Comparison of ENCODE assay signal across 16 cellular contexts in the genomic region with DNA sequence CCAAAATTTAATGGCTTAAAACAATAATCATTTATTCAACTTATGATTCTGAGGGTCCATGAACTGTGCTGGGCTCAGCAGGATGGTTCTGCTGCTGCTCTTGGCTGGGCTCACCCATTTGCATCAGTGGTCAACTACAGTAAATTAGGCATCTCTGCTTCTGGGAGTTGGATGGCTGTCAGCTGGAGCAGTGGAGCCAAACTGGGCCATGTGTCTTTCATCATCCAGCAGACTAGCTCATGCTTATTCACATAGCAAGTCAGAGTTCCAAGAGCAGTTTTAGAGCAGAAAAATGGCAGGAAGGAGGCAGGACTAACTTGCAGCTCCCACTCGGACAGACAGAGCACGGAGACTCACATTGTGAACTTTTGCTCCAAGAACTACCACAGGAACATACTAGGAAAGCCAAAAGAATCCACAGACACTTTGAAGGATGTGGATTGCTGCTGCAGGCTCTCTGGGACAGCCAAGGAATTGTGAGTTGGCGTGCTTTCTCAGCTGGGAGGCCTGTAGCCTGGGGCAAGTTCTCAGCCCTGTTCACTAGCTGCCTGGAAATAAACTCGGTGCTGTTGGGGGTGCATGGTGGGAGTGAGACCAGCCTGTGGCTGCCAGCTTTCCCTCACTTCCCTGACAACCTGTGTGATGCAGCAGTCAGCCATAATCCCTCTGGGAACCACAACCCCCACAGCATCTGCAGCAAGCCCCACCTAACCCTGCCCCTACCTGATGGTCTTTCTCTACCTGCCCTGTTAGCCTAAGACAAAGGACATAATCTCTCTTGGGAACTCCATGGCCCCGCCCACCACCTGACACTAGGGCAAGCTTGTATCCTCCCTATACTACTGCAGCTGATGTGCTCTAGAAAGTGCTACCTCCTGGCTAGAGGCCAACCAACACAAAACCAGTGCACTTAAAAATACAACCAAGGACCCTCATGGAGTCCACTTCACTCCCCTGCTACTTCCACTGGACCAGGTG.
DNase-seq lines count a peak whose midpoint lies in the region; ATAC-seq and TF ChIP-seq lines count a peak whose summit lies in the region.
"Had no signal": no experiment of that assay in that cellular context is flagged by ENCODE, and none has a peak within 500 bp of the region (broad histone marks: within the 10 kb centered on the region; RNA-seq: fewer than 3 reads in every experiment).

No MANE protein-coding gene starts in this region.

- CTCF ChIA-PET in CD8-positive, alpha-beta T cell (lab: Charles Lee): interaction anchor here (0.6 to 12.5 kb wide), 10 partner anchors 11 to 368 kb away, joined by 3 to 266 read pairs (median 5); no protein-coding TSS in a partner anchor
- CTCF ChIA-PET in WTC11 (lab: Charles Lee): interaction anchor here (0.7 to 2.4 kb wide), 5 partner anchors 11 to 327 kb away, joined by 3 to 9 read pairs (median 4); no protein-coding TSS in a partner anchor

- H3K27me3 ChIP-seq in CD8-positive, alpha-beta T cell (ENCODE audit: insufficient read depth, low read length): no peaks in the 10 kb centered on the region

- peaks cover 24% of the 10 kb centered on the region for H3K4me1 Mint-ChIP-seq in CD8-positive, alpha-beta T cell (ENCODE audit: low read depth)
- H3K4me1 Mint-ChIP-seq in WTC11: peaks cover 8% of the 10 kb centered on the region; the same call in 1 of the 2 replicates
- H3K4me1 Mint-ChIP-seq: neural crest cell had no signal

- no peak for ATAC-seq in CD8-positive, alpha-beta T cell
- no peak; the same call in none of the 2 replicates for ATAC-seq in WTC11
- ATAC-seq in HG03280 (IDR thresholded peaks at IDR 0.05; ENCODE audit: unreplicated experiment): no peak
- ATAC-seq: Right ventricle myocardium inferior had no signal

- H3K4me1 ChIP-seq in CD8-positive, alpha-beta T cell (ENCODE audit: insufficient read depth, low read length): peaks cover 4% of the 10 kb centered on the region

- no peak overlapping the region for H3K4me3 ChIP-seq in AG09309 (ENCODE audit: control insufficient read depth, low read depth, low read length)
- H3K4me3 ChIP-seq in CD8-positive, alpha-beta T cell (ENCODE audit: low read depth, low read length): no peak overlapping the region
- no peak overlapping the region for H3K4me3 ChIP-seq in fibroblast of villous mesenchyme (ENCODE audit: low read depth, low read length)

- H3K27ac Mint-ChIP-seq in CD8-positive, alpha-beta T cell: peak overlapping the region; percentile 20
- H3K27ac Mint-ChIP-seq in WTC11: no peak overlapping the region

- intact Hi-C loops in CD8-positive, alpha-beta T cell (cut with DNase I, micrococcal nuclease): loop anchor here (5.0 kb wide), 2 partner anchors 34 to 134 kb away; no protein-coding TSS in a partner anchor

- no peaks in the 10 kb centered on the region for H3K36me3 Mint-ChIP-seq in CD8-positive, alpha-beta T cell
- 0 out of 2 replicates have a peak, but pooled peaks cover 3% of the 10 kb centered on the region for H3K36me3 Mint-ChIP-seq in WTC11

- H3K4me3 Mint-ChIP-seq in CD8-positive, alpha-beta T cell: no peak overlapping the region
- H3K4me3 Mint-ChIP-seq in WTC11: no peak overlapping the region
- H3K4me3 Mint-ChIP-seq: neural crest cell had no signal

- no peaks in the 10 kb centered on the region for H3K9me3 ChIP-seq in CD8-positive, alpha-beta T cell (ENCODE audit: low read length)

- DNase-seq in AG09309 (ENCODE audit: low read depth): peak; percentile 44
- DNase-seq in CD8-positive, alpha-beta T cell: no peak
- peak; percentile 88 for DNase-seq in RPMI7951 (ENCODE audit: low read depth)
- peak; percentile 75 for DNase-seq in fibroblast of villous mesenchyme (ENCODE audit: low read depth)
- no peak for DNase-seq in stimulated activated CD4-positive, alpha-beta T cell treated with anti-CD3 and anti-CD28 coated beads, Interleukin-15, amount 100 ng/mL, for 24 hours
- DNase-seq in WTC11 (ENCODE audit: low spot score): no peak
- DNase-seq: activated CD4-positive, CD25-positive, alpha-beta regulatory T cell treated with anti-CD3 and anti-CD28 coated beads, Interleukin-2, amount 50 U/mL, for 72 hours; activated naive CD4-positive, alpha-beta T cell; C1 segment of cervical spinal cord; GOT3; NCI-H2107; NK-92 treated with Interleukin-12 subunit alpha and Interleukin-12 subunit beta, amount 100 ng/mL, for 24 hours; T-helper 2 cell had no signal

- TF ChIP-seq CTCF in AG09309 (IDR thresholded peaks at IDR 0.05; ENCODE audit: control insufficient read depth, insufficient read depth, low read depth, low read length, missing control alignments) (no peak), fibroblast of villous mesenchyme (IDR thresholded peaks at IDR 0.05; ENCODE audit: insufficient read depth, low read depth, low read length) (no peak), WTC11 (IDR thresholded peaks at IDR 0.05) (no peak)
- no peak for TF ChIP-seq CTCF in CD8-positive, alpha-beta T cell (IDR thresholded peaks at IDR 0.05)

- POLR2A ChIA-PET in CD8-positive, alpha-beta T cell (lab: Charles Lee): interaction anchor here (0.6 to 3.1 kb wide), 2 partner anchors 11 to 23 kb away, joined by 3 to 25 read pairs; no protein-coding TSS in a partner anchor
- POLR2A ChIA-PET in WTC11 (lab: Charles Lee): no interaction called here

- H3K36me3 ChIP-seq in CD8-positive, alpha-beta T cell (ENCODE audit: insufficient read depth, low read length): no peaks in the 10 kb centered on the region

- H3K27me3 Mint-ChIP-seq in CD8-positive, alpha-beta T cell (ENCODE audit: low read depth): peaks cover 2% of the 10 kb centered on the region
- H3K27me3 Mint-ChIP-seq in WTC11 (ENCODE audit: low read depth): no peaks in the 10 kb centered on the region; the same call in 1 of the 2 replicates

- H3K9me3 Mint-ChIP-seq in CD8-positive, alpha-beta T cell: no peaks in the 10 kb centered on the region
- H3K9me3 Mint-ChIP-seq in WTC11: peaks cover 32% of the 10 kb centered on the region

- no peak overlapping the region for H3K27ac ChIP-seq in CD8-positive, alpha-beta T cell (ENCODE audit: low read depth, low read length)

TF ChIP-seq in WTC11, 78 proteins besides CTCF, POLR2A, EP300 and RAD21:
- TF ChIP-seq GABPB1 (CRISPR knock-in tag; IDR thresholded peaks at IDR 0.05) (no peak), PRRX2 (CRISPR knock-in tag; IDR thresholded peaks at IDR 0.05) (no peak), NFE2L1 (CRISPR knock-in tag; IDR thresholded peaks at IDR 0.05) (no peak), CREM (CRISPR knock-in tag; IDR thresholded peaks at IDR 0.05) (no peak), ARID4B (CRISPR knock-in tag; IDR thresholded peaks at IDR 0.05; ENCODE audit: borderline replicate concordance) (no peak)

Comparison
In these comparisons a context has a peak if more than half of its experiments do, and no peak if none do; other contexts are left out.
1. DNase-seq: peak in AG09309 (single experiment), RPMI7951 (single experiment) and fibroblast of villous mesenchyme (single experiment); none in CD8-positive, alpha-beta T cell (0 of 7), stimulated activated CD4-positive, alpha-beta T cell treated with anti-CD3 and anti-CD28 coated beads, Interleukin-15, amount 100 ng/mL, for 24 hours (single experiment) and WTC11 (single experiment).